ENCODE assay signal across 21 cellular contexts in the genomic region with DNA sequence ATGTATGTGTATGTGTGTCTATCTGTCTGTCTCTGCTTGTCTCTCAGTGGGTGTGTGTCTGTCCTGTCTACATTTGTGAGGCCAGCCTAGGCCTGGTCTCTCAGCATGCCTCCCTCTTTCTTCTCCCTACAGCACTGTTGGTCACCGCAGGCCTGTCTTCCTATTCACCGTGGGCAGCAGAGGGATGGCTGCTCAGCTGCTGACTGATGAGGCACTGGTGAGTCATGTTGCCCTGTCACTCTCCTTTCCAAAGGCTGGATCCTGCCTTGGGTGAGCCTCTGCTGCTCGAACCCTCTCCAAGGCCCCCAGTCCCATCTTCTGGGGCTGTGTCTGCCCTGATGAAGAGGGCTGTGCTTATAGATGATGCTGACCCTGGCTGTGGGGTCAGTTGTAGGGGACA. TPM values are rescaled to one million over a fixed set of nuclear protein-coding genes. Genes with fewer than 3 reads are reported as not detected.
DNase-seq lines count a peak whose midpoint lies in the region; ATAC-seq lines count a peak whose summit lies in the region.
"Had no signal": no experiment of that assay in that cellular context is flagged by ENCODE, and none has a peak within 500 bp of the region (broad histone marks: within the 10 kb centered on the region; RNA-seq: fewer than 3 reads in every experiment).

No MANE protein-coding gene starts in this region.

- ATAC-seq in sciatic nerve = no peak
- ATAC-seq: activated CD8-positive, alpha-beta T cell treated with anti-CD3 and anti-CD28 coated beads for 36 hours; CD8-positive, alpha-beta T cell; T-helper 17 cell had no signal

- intact Hi-C loops in sciatic nerve (cut with DNase I) = no loop called here

- DNase-seq in A172 (ENCODE audit: low spot score) = peak; percentile 21
- peak; percentile 17 for DNase-seq in HPDE6-E6E7 (ENCODE audit: extremely low spot score)
- DNase-seq in amniotic epithelial cell (ENCODE audit: low read depth) = peak; percentile 7
- DNase-seq in iris pigment epithelial cell (ENCODE audit: low read depth) = peak; percentile 53
- no peak for DNase-seq in sciatic nerve (ENCODE audit: low spot score)
- no peak for DNase-seq in NCI-H1092 (lab: John Stamatoyannopoulos, UW)
- no peak for DNase-seq in CD1c-positive myeloid dendritic cell (ENCODE audit: extremely low spot score)
- no peak for DNase-seq in NCI-H1105 treated with DMSO at 0.1 percent for 48 hours (lab: John Stamatoyannopoulos, UW)
- DNase-seq: activated CD4-positive, alpha-beta T cell treated with anti-CD3 and anti-CD28 coated beads for 1 hour; activated CD8-positive, alpha-beta T cell treated with anti-CD3 and anti-CD28 coated beads for 36 hours; CD8-positive, alpha-beta T cell; cerebellar nuclear complex; erythroblast; NCI-H1436; NCI-H82; sigmoid colon; stimulated activated naive CD4-positive, alpha-beta T cell; T-helper 17 cell; uterus had no signal

RNA-seq across cellular contexts. Expression of a gene that starts 6.3 kb away (rescaled TPM):
- total RNA-seq in A172 (2014; rRNA removed; shearing (Covaris generic)) = 16.2 and 22.4 TPM in 2 replicates
- 7.8 TPM for total RNA-seq in sciatic nerve

RNA-seq across cellular contexts. Expression of a gene that starts 34.1 kb away (rescaled TPM):
- 0.67 and 0.98 TPM in 2 replicates for total RNA-seq in A172 (2014; rRNA removed; shearing (Covaris generic))
- total RNA-seq in sciatic nerve = 9.2 TPM

RNA-seq across cellular contexts. Expression of a gene that starts 41.6 kb away (rescaled TPM):
- total RNA-seq in A172 (2014; rRNA removed; shearing (Covaris generic)) = 1.4 and 2.0 TPM in 2 replicates
- total RNA-seq in sciatic nerve = 0.85 TPM
- total RNA-seq: activated CD8-positive, alpha-beta T cell treated with anti-CD3 and anti-CD28 coated beads for 36 hours; activated T-helper 2 cell treated with anti-CD3 and anti-CD28 coated beads, Interferon-gamma antibody, Interleukin-2, Interleukin-4, amounts not matched to agents 10 μg/mL and 5 μg/mL and 100 μg/mL, durations not matched to agents 14 hours and 24 hours and 36 hours; CD8-positive, alpha-beta T cell; H1; T-helper 17 cell had no signal

Comparison
In these comparisons a context has a peak if more than half of its experiments do, and no peak if none do; other contexts are left out.
1. DNase-seq: peak in A172 (single experiment), HPDE6-E6E7 (single experiment), amniotic epithelial cell (single experiment) and iris pigment epithelial cell (single experiment); none in sciatic nerve (single experiment), NCI-H1092 (single experiment), CD1c-positive myeloid dendritic cell (single experiment) and NCI-H1105 treated with DMSO at 0.1 percent for 48 hours (single experiment).